Comparison of ENCODE assay signal across 8 cellular contexts in the genomic region with DNA sequence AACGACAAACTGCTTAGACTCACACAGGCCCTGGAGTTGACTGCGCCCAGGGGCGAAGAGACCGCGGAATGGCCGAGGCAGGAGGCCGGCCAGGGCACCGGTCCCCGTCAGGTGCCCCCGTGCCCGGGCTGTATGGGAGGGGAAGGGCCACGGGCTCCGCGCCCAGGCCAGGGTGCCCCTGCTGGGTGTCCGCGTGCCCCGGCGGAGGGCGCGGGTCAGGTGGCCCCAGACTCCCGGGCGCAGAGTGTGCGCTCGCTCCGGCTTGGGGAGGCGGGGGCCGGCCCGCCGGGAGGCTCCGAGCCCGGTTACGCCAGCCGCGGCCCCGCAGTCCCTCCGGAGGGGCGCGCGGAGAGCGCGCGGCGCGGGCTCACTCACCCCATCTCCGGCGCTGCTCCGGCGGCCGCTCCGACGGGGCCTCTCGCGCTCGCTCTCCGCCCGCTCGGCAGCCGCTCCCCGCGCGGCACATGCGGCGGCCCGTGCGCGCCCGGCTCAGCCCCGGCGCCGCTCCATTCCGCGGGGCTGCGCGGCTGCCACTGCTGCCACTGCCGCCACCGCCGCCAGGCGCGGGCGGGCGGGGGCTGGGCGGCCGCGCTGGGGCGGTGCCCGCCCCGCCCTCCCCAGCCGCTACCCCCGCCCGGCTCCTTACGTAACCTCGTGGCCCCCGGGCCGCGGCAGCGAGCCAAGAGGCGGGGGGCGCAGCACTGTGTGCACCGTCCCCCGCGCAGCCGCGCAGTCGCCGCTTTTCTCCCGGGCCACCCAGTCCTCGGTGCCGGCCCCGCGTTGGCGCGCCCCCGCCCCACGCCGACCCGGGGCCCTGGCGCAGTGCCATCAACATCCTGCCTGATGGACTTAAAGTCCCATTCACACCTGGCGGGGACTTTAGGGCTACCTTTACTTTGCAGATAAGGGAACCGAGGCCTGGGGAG. TPM values are rescaled to one million over a fixed set of nuclear protein-coding genes. Genes with fewer than 3 reads are reported as not detected.
DNase-seq lines count a peak whose midpoint lies in the region; ATAC-seq and TF ChIP-seq lines count a peak whose summit lies in the region.

A gene (minus strand): TSS at position 565 of the 926 bp plus-strand sequence. CDS start 185 bp downstream, at position 380.

- H3K36me3 Mint-ChIP-seq in CD4-positive, CD25-positive, alpha-beta regulatory T cell: no peaks in the 10 kb centered on the region
- H3K36me3 Mint-ChIP-seq in HFFc6 (ENCODE audit: low read depth) (no peaks in the 10 kb centered on the region), T-helper 17 cell (ENCODE audit: low read depth) (no peaks in the 10 kb centered on the region), mesothelial cell of epicardium (no peaks in the 10 kb centered on the region), type B pancreatic cell (no peaks in the 10 kb centered on the region)

- H3K9me3 Mint-ChIP-seq in CD4-positive, CD25-positive, alpha-beta regulatory T cell: peaks cover 0 to 2% (median 0%) of the 10 kb centered on the region in 7 donors
- no peaks in the 10 kb centered on the region for H3K9me3 Mint-ChIP-seq in HFFc6
- H3K9me3 Mint-ChIP-seq in mesothelial cell of epicardium: no peaks in the 10 kb centered on the region
- no peaks in the 10 kb centered on the region for H3K9me3 Mint-ChIP-seq in type B pancreatic cell

- H3K4me1 Mint-ChIP-seq in CD4-positive, CD25-positive, alpha-beta regulatory T cell: peaks cover 0 to 6% (median 3%) of the 10 kb centered on the region in 4 donors
- H3K4me1 Mint-ChIP-seq in HFFc6 (ENCODE audit: low read depth) (no peaks in the 10 kb centered on the region), T-helper 17 cell (no peaks in the 10 kb centered on the region), mesothelial cell of epicardium (no peaks in the 10 kb centered on the region), type B pancreatic cell (ENCODE audit: unreplicated experiment) (no peaks in the 10 kb centered on the region)

- H3K4me3 Mint-ChIP-seq in CD4-positive, CD25-positive, alpha-beta regulatory T cell: peak within 1 kb of the TSS; percentile 57 to 90 (median 77)
- H3K4me3 Mint-ChIP-seq in HFFc6 (peak within 1 kb of the TSS; percentile 47; the same call in 1 of the 2 replicates), T-helper 17 cell (peak within 1 kb of the TSS; percentile 70), mesothelial cell of epicardium (peak within 1 kb of the TSS; percentile 66), type B pancreatic cell (peak within 1 kb of the TSS; percentile 78)

- ATAC-seq in CD4-positive, CD25-positive, alpha-beta regulatory T cell (ENCODE audit: low read depth in 2 of 2): peak; percentile 24 to 34
- ATAC-seq in T-helper 17 cell: peak; percentile 61
- ATAC-seq in HG03439 (IDR thresholded peaks at IDR 0.05; ENCODE audit: unreplicated experiment): no peak

- no peak within 1 kb of the TSS for H3K27ac ChIP-seq in CD4-positive, CD25-positive, alpha-beta regulatory T cell (ENCODE audit: insufficient read depth, low read length, poor library complexity, severe bottlenecking)

- peaks cover 9% of the 10 kb centered on the region for H3K4me1 ChIP-seq in CD4-positive, CD25-positive, alpha-beta regulatory T cell (ENCODE audit: control insufficient read depth, insufficient read depth, low read length, poor library complexity, severe bottlenecking)
- H3K4me1 ChIP-seq in endocrine pancreas (ENCODE audit: control insufficient read depth, insufficient read depth, low read length): no peaks in the 10 kb centered on the region

- H3K4me3 ChIP-seq in CD4-positive, CD25-positive, alpha-beta regulatory T cell (ENCODE audit: low read depth, low read length): no peak within 1 kb of the TSS
- peak within 1 kb of the TSS; percentile 81 for H3K4me3 ChIP-seq in endocrine pancreas (ENCODE audit: control insufficient read depth, insufficient read depth, low read length)

- DNase-seq in CD4-positive, CD25-positive, alpha-beta regulatory T cell: peak in 1 of 3 donors; percentile 8
- no peak for DNase-seq in HFFc6
- no peak for DNase-seq in T-helper 17 cell
- peak; percentile 37 to 61 for DNase-seq in mesothelial cell of epicardium (ENCODE audit: low spot score in 2 of 2, unreplicated experiment in 2 of 2)
- peak; percentile 72 for DNase-seq in type B pancreatic cell (ENCODE audit: extremely low spot score, unreplicated experiment)
- DNase-seq in SW 1271 (lab: John Stamatoyannopoulos, UW): no peak

- no peak for TF ChIP-seq CTCF in HFFc6 (IDR thresholded peaks at IDR 0.05)
- TF ChIP-seq CTCF in mesothelial cell of epicardium (IDR thresholded peaks at IDR 0.05; ENCODE audit: unreplicated experiment): no peak
- TF ChIP-seq CTCF in type B pancreatic cell (conservative IDR thresholded peaks at IDR 0.05): peak; percentile 16

- H3K27ac Mint-ChIP-seq in CD4-positive, CD25-positive, alpha-beta regulatory T cell: no peak within 1 kb of the TSS
- H3K27ac Mint-ChIP-seq in HFFc6 (no peak within 1 kb of the TSS), T-helper 17 cell (no peak within 1 kb of the TSS), mesothelial cell of epicardium (peak within 1 kb of the TSS; percentile 28), type B pancreatic cell (peak within 1 kb of the TSS; percentile 80)

- H3K9ac ChIP-seq in endocrine pancreas (ENCODE audit: control insufficient read depth, insufficient read depth, low read length): peak within 1 kb of the TSS; percentile 79

- no peaks in the 10 kb centered on the region for H3K36me3 ChIP-seq in CD4-positive, CD25-positive, alpha-beta regulatory T cell (ENCODE audit: control insufficient read depth, insufficient read depth, low read length)
- H3K36me3 ChIP-seq in endocrine pancreas (ENCODE audit: control insufficient read depth, insufficient read depth, low read length): no peaks in the 10 kb centered on the region

- H3K27me3 Mint-ChIP-seq in CD4-positive, CD25-positive, alpha-beta regulatory T cell: peaks cover 11% of the 10 kb centered on the region
- peaks cover 13% of the 10 kb centered on the region; the same call in 1 of the 2 replicates for H3K27me3 Mint-ChIP-seq in HFFc6 (ENCODE audit: insufficient read depth)
- peaks cover 6% of the 10 kb centered on the region for H3K27me3 Mint-ChIP-seq in T-helper 17 cell
- peaks cover 8% of the 10 kb centered on the region for H3K27me3 Mint-ChIP-seq in mesothelial cell of epicardium (ENCODE audit: low read depth)
- H3K27me3 Mint-ChIP-seq in type B pancreatic cell: no peaks in the 10 kb centered on the region

- peaks cover 31% of the 10 kb centered on the region for H3K27me3 ChIP-seq in CD4-positive, CD25-positive, alpha-beta regulatory T cell (ENCODE audit: control insufficient read depth, insufficient read depth, low read length)
- H3K27me3 ChIP-seq in endocrine pancreas (ENCODE audit: control insufficient read depth, insufficient read depth, low read length): no peaks in the 10 kb centered on the region

- no peaks in the 10 kb centered on the region for H3K9me3 ChIP-seq in CD4-positive, CD25-positive, alpha-beta regulatory T cell (ENCODE audit: control insufficient read depth in 2 of 2, low read length in 2 of 2)
- H3K9me3 ChIP-seq in T-helper 17 cell (ENCODE audit: control insufficient read depth, low read length, poor library complexity, severe bottlenecking) (no peaks in the 10 kb centered on the region), endocrine pancreas (ENCODE audit: control insufficient read depth, low read length) (no peaks in the 10 kb centered on the region)

RNA-seq across cellular contexts. Expression of the gene that starts here (rescaled TPM):
- total RNA-seq in CD4-positive, CD25-positive, alpha-beta regulatory T cell: 3.4 TPM
- 1 to 10 TPM; 2.6 to 9.4 (median 3.1) TPM for polyA plus RNA-seq in CD4-positive, CD25-positive, alpha-beta regulatory T cell
- 1 to 10 TPM in 2 of 6 experiments, under 1 TPM in 4; 0.19 to 1.4 (median 0.86) TPM for total RNA-seq in HFFc6 (2021; fragmentation: NEBNext Ultra II Directional; extraction: Animal tissue kit (Norgen Biotek cat#: 25700))
- total RNA-seq in T-helper 17 cell (1 to 10 TPM; 2.3 to 5.8 TPM), mesothelial cell of epicardium (12.5 to 15.9 TPM (median 12.8 TPM) in 3 replicates), type B pancreatic cell (ENCODE audit: low replicate concordance) (18.8 and 23.4 TPM in 2 replicates)

Comparison
In these comparisons a context has a peak if more than half of its experiments do, and no peak if none do; other contexts are left out.
1. DNase-seq: peak in mesothelial cell of epicardium (2 of 2) and type B pancreatic cell (single experiment); none in HFFc6 (single experiment), T-helper 17 cell (0 of 3) and SW 1271 (0 of 2).
2. H3K27ac Mint-ChIP-seq: peak in mesothelial cell of epicardium (single experiment) and type B pancreatic cell (single experiment); none in CD4-positive, CD25-positive, alpha-beta regulatory T cell (0 of 3), HFFc6 (single experiment) and T-helper 17 cell (single experiment).
3. Peak in every context shown above with its lines, with median percentiles within 50 percentile points of each other: H3K4me3 Mint-ChIP-seq.